Comparison of ENCODE assay signal across 8 cellular contexts in the genomic region with DNA sequence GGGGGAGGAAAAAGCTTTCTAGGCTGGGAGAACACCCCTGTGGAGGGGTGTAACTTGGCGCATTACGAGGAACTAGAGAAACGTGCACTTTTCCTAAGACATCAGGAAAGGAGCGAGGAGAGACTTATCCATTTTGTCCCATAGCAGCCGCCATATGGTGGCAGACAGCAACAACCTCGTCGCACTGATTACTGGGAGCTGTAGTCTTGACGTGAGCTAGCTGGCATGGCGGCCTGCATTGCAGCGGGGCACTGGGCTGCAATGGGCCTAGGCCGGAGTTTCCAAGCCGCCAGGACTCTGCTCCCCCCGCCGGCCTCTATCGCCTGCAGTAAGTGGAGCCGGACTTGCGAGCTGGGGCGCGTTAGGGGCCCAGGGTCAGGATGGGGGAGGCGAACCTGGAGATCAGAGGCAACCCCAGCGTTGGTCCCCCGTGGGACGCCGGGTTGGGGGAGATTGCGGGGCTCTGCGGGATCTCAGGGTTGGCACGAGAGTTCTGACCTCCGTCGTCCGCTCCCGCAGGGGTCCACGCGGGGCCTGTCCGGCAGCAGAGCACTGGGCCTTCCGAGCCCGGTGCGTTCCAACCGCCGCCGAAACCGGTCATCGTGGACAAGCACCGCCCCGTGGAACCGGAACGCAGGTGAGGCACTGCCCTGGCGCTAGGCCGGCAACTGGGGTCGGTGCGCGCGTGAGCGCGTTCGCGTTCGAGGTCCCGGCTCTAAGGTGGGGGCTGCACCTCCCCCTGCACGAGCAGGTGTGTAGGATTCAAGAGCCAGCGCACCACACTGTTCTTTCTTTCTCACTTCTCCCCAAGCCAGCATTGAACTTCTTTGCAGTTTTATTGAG. TPM values are rescaled to one million over a fixed set of nuclear protein-coding genes. Genes with fewer than 3 reads are reported as not detected.
A peak's percentile ranks its signal among the peaks of the same experiment; 100 is the strongest.
DNase-seq lines count a peak whose midpoint lies in the region; ATAC-seq and TF ChIP-seq lines count a peak whose summit lies in the region.

MRPL19 (plus strand) TSS at position 201 of the 843 bp plus-strand sequence; CDS start at position 226, 25 bp downstream.

- H3K27me3 ChIP-seq in prostate gland (replicated peaks; ENCODE audit: insufficient read depth), result no peaks in the 10 kb centered on the region

- peaks cover 4% of the 10 kb centered on the region for H3K36me3 Mint-ChIP-seq in T-helper 17 cell (ENCODE audit: low read depth)

- no peak for TF ChIP-seq CTCF in prostate gland (IDR thresholded peaks at IDR 0.05)

- no peaks in the 10 kb centered on the region for H3K36me3 ChIP-seq in prostate gland

- peak; percentile 97 for ATAC-seq in GM18498 (IDR thresholded peaks at IDR 0.05; ENCODE audit: unreplicated experiment)
- ATAC-seq in HG02884 (IDR thresholded peaks at IDR 0.05; ENCODE audit: unreplicated experiment), result peak; percentile 95
- peak; percentile 98 for ATAC-seq in T-helper 17 cell
- ATAC-seq in left ventricle myocardium superior, result peak; percentile 100

- intact Hi-C loops in left ventricle myocardium superior (cut with micrococcal nuclease), result no loop called here
- intact Hi-C loops in prostate gland (cut with DNase I), result no loop called here

- peak within 1 kb of the TSS; percentile 70 to 78 for H3K27ac ChIP-seq in prostate gland

- DNase-seq in NCI-H146 treated with DMSO at 0.1 percent for 48 hours (lab: John Stamatoyannopoulos, UW; ENCODE audit: unreplicated experiment), result peak; percentile 90
- peak; percentile 50 to 51 (median 51) for DNase-seq in T-helper 17 cell
- peak; percentile 77 for DNase-seq in amniotic stem cell (lab: John Stamatoyannopoulos, UW)
- DNase-seq in left ventricle myocardium superior, result peak; percentile 86
- DNase-seq in prostate gland (ENCODE audit: low spot score), result peak; percentile 92
- DNase-seq in ureter (ENCODE audit: low spot score), result peak; percentile 83

- H3K9me3 ChIP-seq in T-helper 17 cell (ENCODE audit: control insufficient read depth, low read length, poor library complexity, severe bottlenecking), result no peaks in the 10 kb centered on the region
- no peaks in the 10 kb centered on the region for H3K9me3 ChIP-seq in prostate gland

- TF ChIP-seq POLR2A in prostate gland (IDR thresholded peaks at IDR 0.05), result peak; percentile 17

- H3K4me1 ChIP-seq in prostate gland (replicated peaks), result peaks cover 5% of the 10 kb centered on the region

- H3K27ac Mint-ChIP-seq in T-helper 17 cell, result peak within 1 kb of the TSS; percentile 92

- H3K4me3 ChIP-seq in prostate gland, result peak within 1 kb of the TSS; percentile 84

- peak within 1 kb of the TSS; percentile 95 for H3K4me3 Mint-ChIP-seq in T-helper 17 cell

- under 1% methylated on average over 43 of the region's 60 CpGs for WGBS in prostate gland

- H3K4me1 Mint-ChIP-seq in T-helper 17 cell, result peaks cover 12% of the 10 kb centered on the region

- H3K27me3 Mint-ChIP-seq in T-helper 17 cell, result no peaks in the 10 kb centered on the region

RNA-seq across cellular contexts. Expression of gene MRPL19, which starts in this region (rescaled TPM):
- total RNA-seq in T-helper 17 cell, result 10 to 100 TPM; 16.7 to 20.9 TPM
- 60.1 TPM for total RNA-seq in left ventricle myocardium superior
- total RNA-seq in prostate gland, result 10 to 100 TPM; 34.1 to 47.5 TPM
- 52.9 TPM for total RNA-seq in ureter

Comparison
In these comparisons a context has a peak if more than half of its experiments do, and no peak if none do; other contexts are left out.
1. Peak in every context shown above with its lines: DNase-seq, ATAC-seq, H3K4me3 ChIP-seq and H3K27ac ChIP-seq.